In the genomic region with DNA sequence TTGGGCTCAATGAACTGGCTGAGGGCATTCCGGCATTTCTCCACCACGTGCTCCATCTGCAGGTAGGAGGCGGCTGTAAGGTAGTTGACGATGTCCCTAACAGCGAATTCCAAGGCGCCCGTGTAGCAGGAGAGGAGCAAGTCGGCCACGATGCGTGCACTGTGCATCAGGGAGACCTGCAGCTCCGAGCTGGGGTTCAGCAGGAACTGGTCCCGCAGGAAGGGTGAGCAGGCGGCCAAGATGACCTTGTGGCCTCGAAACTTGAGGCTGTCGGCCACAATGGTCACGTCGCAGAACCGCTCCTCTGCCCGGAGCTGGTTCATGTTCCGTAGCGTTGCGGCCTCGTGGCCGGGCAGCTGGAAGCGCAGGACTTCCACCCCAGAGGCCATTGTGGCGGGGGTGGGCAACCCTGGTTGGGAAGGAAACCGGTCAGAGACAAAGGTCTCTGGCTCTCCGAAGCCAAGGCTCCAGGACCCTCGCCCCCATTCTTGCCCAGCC, we compare ENCODE assay signal across 1 cellular context.
TF ChIP-seq lines count a peak whose summit lies in the region.

No MANE protein-coding gene starts in this region.

TF ChIP-seq in HepG2, 621 proteins besides CTCF, POLR2A, EP300 and RAD21 (continues in another document):
- peak; percentile 19; the same call in 1 of the 2 replicates for TF ChIP-seq HOXA5 (CRISPR knock-in tag; IDR thresholded peaks at IDR 0.05)
- TF ChIP-seq ZSCAN21 (CRISPR knock-in tag; IDR thresholded peaks at IDR 0.05; ENCODE audit: borderline replicate concordance), result 0 out of 2 replicates have a peak, but pooled peaks have one; percentile 18
- TF ChIP-seq ZNF44 (CRISPR knock-in tag; IDR thresholded peaks at IDR 0.05), result no peak
- TF ChIP-seq, protein P1, sequence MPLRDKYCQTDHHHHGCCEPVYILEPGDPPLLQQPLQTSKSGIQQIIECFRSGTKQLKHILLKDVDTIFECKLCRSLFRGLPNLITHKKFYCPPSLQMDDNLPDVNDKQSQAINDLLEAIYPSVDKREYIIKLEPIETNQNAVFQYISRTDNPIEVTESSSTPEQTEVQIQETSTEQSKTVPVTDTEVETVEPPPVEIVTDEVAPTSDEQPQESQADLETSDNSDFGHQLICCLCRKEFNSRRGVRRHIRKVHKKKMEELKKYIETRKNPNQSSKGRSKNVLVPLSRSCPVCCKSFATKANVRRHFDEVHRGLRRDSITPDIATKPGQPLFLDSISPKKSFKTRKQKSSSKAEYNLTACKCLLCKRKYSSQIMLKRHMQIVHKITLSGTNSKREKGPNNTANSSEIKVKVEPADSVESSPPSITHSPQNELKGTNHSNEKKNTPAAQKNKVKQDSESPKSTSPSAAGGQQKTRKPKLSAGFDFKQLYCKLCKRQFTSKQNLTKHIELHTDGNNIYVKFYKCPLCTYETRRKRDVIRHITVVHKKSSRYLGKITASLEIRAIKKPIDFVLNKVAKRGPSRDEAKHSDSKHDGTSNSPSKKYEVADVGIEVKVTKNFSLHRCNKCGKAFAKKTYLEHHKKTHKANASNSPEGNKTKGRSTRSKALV (CRISPR knock-in tag; IDR thresholded peaks at IDR 0.05), result no peak
- 0 out of 2 replicates have a peak, but pooled peaks have one; percentile 36 for TF ChIP-seq GABPB1 (CRISPR knock-in tag; IDR thresholded peaks at IDR 0.05)
- TF ChIP-seq RFXAP (CRISPR knock-in tag; IDR thresholded peaks at IDR 0.05; ENCODE audit: borderline replicate concordance), result peak; percentile 59; the same call in 1 of the 2 replicates
- TF ChIP-seq ZSCAN22 (CRISPR knock-in tag; IDR thresholded peaks at IDR 0.05), result no peak
- TF ChIP-seq, protein P2, sequence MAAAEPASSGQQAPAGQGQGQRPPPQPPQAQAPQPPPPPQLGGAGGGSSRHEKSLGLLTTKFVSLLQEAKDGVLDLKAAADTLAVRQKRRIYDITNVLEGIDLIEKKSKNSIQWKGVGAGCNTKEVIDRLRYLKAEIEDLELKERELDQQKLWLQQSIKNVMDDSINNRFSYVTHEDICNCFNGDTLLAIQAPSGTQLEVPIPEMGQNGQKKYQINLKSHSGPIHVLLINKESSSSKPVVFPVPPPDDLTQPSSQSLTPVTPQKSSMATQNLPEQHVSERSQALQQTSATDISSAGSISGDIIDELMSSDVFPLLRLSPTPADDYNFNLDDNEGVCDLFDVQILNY (CRISPR knock-in tag; conservative IDR thresholded peaks at IDR 0.05), result no peak
- peak; percentile 97 for TF ChIP-seq ZBTB38 (CRISPR knock-in tag; IDR thresholded peaks at IDR 0.05)
- TF ChIP-seq, protein P3, sequence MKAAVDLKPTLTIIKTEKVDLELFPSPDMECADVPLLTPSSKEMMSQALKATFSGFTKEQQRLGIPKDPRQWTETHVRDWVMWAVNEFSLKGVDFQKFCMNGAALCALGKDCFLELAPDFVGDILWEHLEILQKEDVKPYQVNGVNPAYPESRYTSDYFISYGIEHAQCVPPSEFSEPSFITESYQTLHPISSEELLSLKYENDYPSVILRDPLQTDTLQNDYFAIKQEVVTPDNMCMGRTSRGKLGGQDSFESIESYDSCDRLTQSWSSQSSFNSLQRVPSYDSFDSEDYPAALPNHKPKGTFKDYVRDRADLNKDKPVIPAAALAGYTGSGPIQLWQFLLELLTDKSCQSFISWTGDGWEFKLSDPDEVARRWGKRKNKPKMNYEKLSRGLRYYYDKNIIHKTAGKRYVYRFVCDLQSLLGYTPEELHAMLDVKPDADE (CRISPR knock-in tag; IDR thresholded peaks at IDR 0.05), result 0 out of 2 replicates have a peak, but pooled peaks have one; percentile 44
- peak; percentile 77 for TF ChIP-seq PRPF4 (IDR thresholded peaks at IDR 0.05; ENCODE audit: low read depth, low read length, poor library complexity, severe bottlenecking)
- 0 out of 2 replicates have a peak, but pooled peaks have one; percentile 37 for TF ChIP-seq YEATS4 (CRISPR knock-in tag; IDR thresholded peaks at IDR 0.05; ENCODE audit: borderline replicate concordance)
- 0 out of 2 replicates have a peak, but pooled peaks have one; percentile 4 for TF ChIP-seq MEIS1 (CRISPR knock-in tag; IDR thresholded peaks at IDR 0.05; ENCODE audit: borderline replicate concordance)
- TF ChIP-seq SKIL (CRISPR knock-in tag; IDR thresholded peaks at IDR 0.05; ENCODE audit: borderline replicate concordance), result no peak
- no peak for TF ChIP-seq ARNTL (CRISPR knock-in tag; IDR thresholded peaks at IDR 0.05)
- peak; percentile 60; the same call in 1 of the 2 replicates for TF ChIP-seq DNMT1 (CRISPR knock-in tag; IDR thresholded peaks at IDR 0.05)
- TF ChIP-seq, protein P4, sequence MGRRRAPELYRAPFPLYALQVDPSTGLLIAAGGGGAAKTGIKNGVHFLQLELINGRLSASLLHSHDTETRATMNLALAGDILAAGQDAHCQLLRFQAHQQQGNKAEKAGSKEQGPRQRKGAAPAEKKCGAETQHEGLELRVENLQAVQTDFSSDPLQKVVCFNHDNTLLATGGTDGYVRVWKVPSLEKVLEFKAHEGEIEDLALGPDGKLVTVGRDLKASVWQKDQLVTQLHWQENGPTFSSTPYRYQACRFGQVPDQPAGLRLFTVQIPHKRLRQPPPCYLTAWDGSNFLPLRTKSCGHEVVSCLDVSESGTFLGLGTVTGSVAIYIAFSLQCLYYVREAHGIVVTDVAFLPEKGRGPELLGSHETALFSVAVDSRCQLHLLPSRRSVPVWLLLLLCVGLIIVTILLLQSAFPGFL (CRISPR knock-in tag; IDR thresholded peaks at IDR 0.05), result 0 out of 2 replicates have a peak, but pooled peaks have one; percentile 63
- TF ChIP-seq, protein P5, sequence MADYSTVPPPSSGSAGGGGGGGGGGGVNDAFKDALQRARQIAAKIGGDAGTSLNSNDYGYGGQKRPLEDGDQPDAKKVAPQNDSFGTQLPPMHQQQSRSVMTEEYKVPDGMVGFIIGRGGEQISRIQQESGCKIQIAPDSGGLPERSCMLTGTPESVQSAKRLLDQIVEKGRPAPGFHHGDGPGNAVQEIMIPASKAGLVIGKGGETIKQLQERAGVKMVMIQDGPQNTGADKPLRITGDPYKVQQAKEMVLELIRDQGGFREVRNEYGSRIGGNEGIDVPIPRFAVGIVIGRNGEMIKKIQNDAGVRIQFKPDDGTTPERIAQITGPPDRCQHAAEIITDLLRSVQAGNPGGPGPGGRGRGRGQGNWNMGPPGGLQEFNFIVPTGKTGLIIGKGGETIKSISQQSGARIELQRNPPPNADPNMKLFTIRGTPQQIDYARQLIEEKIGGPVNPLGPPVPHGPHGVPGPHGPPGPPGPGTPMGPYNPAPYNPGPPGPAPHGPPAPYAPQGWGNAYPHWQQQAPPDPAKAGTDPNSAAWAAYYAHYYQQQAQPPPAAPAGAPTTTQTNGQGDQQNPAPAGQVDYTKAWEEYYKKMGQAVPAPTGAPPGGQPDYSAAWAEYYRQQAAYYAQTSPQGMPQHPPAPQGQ (CRISPR knock-in tag; IDR thresholded peaks at IDR 0.05; ENCODE audit: borderline replicate concordance), result no peak
- 0 out of 2 replicates have a peak, but pooled peaks have one; percentile 19 for TF ChIP-seq ZNF263 (CRISPR knock-in tag; IDR thresholded peaks at IDR 0.05)
- TF ChIP-seq ZNF609 (CRISPR knock-in tag; IDR thresholded peaks at IDR 0.05; ENCODE audit: borderline replicate concordance), result 0 out of 2 replicates have a peak, but pooled peaks have one; percentile 21
- 0 out of 2 replicates have a peak, but pooled peaks have one; percentile 15 for TF ChIP-seq ZFY (CRISPR knock-in tag; IDR thresholded peaks at IDR 0.05)
- peak; percentile 60; the same call in 1 of the 2 replicates for TF ChIP-seq ZNF138 (CRISPR knock-in tag; IDR thresholded peaks at IDR 0.05; ENCODE audit: low read depth)
- TF ChIP-seq ZNF629 (CRISPR knock-in tag; conservative IDR thresholded peaks at IDR 0.05), result 0 out of 2 replicates have a peak, but pooled peaks have one; percentile 5
- TF ChIP-seq ATF7-NPFF (CRISPR knock-in tag; IDR thresholded peaks at IDR 0.05; ENCODE audit: low read depth), result peak; percentile 41; the same call in 1 of the 2 replicates
- TF ChIP-seq ZNF747 (CRISPR knock-in tag; IDR thresholded peaks at IDR 0.05; ENCODE audit: borderline replicate concordance), result 0 out of 2 replicates have a peak, but pooled peaks have one; percentile 52
- TF ChIP-seq, protein P6, sequence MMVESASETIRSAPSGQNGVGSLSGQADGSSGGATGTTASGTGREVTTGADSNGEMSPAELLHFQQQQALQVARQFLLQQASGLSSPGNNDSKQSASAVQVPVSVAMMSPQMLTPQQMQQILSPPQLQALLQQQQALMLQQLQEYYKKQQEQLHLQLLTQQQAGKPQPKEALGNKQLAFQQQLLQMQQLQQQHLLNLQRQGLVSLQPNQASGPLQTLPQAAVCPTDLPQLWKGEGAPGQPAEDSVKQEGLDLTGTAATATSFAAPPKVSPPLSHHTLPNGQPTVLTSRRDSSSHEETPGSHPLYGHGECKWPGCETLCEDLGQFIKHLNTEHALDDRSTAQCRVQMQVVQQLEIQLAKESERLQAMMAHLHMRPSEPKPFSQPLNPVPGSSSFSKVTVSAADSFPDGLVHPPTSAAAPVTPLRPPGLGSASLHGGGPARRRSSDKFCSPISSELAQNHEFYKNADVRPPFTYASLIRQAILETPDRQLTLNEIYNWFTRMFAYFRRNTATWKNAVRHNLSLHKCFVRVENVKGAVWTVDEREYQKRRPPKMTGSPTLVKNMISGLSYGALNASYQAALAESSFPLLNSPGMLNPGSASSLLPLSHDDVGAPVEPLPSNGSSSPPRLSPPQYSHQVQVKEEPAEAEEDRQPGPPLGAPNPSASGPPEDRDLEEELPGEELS (CRISPR knock-in tag; IDR thresholded peaks at IDR 0.05), result 0 out of 2 replicates have a peak, but pooled peaks have one; percentile 12
- TF ChIP-seq ZNF687 (CRISPR knock-in tag; IDR thresholded peaks at IDR 0.05), result peak; percentile 80
- TF ChIP-seq MTF2 (CRISPR knock-in tag; IDR thresholded peaks at IDR 0.05; ENCODE audit: borderline replicate concordance), result 0 out of 2 replicates have a peak, but pooled peaks have one; percentile 54
- no peak for TF ChIP-seq ZNF572 (CRISPR knock-in tag; IDR thresholded peaks at IDR 0.05)
- 0 out of 2 replicates have a peak, but pooled peaks have one; percentile 23 for TF ChIP-seq CHCHD3 (CRISPR knock-in tag; IDR thresholded peaks at IDR 0.05)
- TF ChIP-seq NFKB2 (CRISPR knock-in tag; IDR thresholded peaks at IDR 0.05; ENCODE audit: borderline replicate concordance), result 0 out of 2 replicates have a peak, but pooled peaks have one; percentile 54
